8 cellular contexts compared by ENCODE assay signal in genomic region chr3:52001443-52001974, GRCh38. TPM values are rescaled to one million over a fixed set of nuclear protein-coding genes. Genes with fewer than 3 reads are reported as not detected.
A peak's percentile ranks its signal among the peaks of the same experiment; 100 is the strongest.
DNase-seq lines count a peak whose midpoint lies in the region; ATAC-seq, FAIRE-seq and TF ChIP-seq lines count a peak whose summit lies in the region.

No MANE protein-coding gene starts in this region.

- H2BK12ac ChIP-seq in H1 (ENCODE audit: low read depth, low read length) = no peak overlapping the region

- H2BK15ac ChIP-seq in H1 (ENCODE audit: low read length) = no peak overlapping the region

- no peak overlapping the region for H3K56ac ChIP-seq in H1 (replicated peaks; ENCODE audit: insufficient read length, low read depth, low read length)

- H3K9ac ChIP-seq in H1 (replicated peaks in 1 of 4; ENCODE audit: extremely low read depth in 1 of 4, low read depth in 3 of 4, low read length in 3 of 4) = no peak overlapping the region

- H3K4ac ChIP-seq in H1 (replicated peaks; ENCODE audit: insufficient read length, low read depth, low read length) = no peak overlapping the region

- 7% methylated on average over 17 of the region's 18 CpGs; no CpG with 5 or more reads in 1 of the 2 experiments for WGBS in H1 (ENCODE audit: extremely low coverage in 1 of 2, insufficient coverage in 1 of 2, insufficient read length in 1 of 2, insufficient replicate concordance in 2 of 2, low coverage in 1 of 2, low lambda C conversion rate in 2 of 2, missing lambda C conversion rate in 1 of 2), 2 experiments

- TF ChIP-seq CTCF in AG04449 (IDR thresholded peaks at IDR 0.05; ENCODE audit: insufficient read depth, low read length, missing control alignments) = peak; percentile 96
- peak in 2 of 3 experiments; percentile 99 to 100; a peak in 3 of 4 replicates for TF ChIP-seq CTCF in H1 (IDR thresholded peaks at IDR 0.05; ENCODE audit: control extremely low read depth in 1 of 3, insufficient read depth in 1 of 3, low read depth in 1 of 3, low read length in 3 of 3)

- H3K79me1 ChIP-seq in H1 (ENCODE audit: low read depth, low read length) = no peaks in the 10 kb centered on the region

- no peak overlapping the region for H2BK20ac ChIP-seq in H1 (ENCODE audit: low read length)

- H3K4me1 ChIP-seq in H1 (replicated peaks in 1 of 4; ENCODE audit: control insufficient read depth in 3 of 4, insufficient read depth in 4 of 4, low read length in 3 of 4) = peaks cover 11 to 46% (median 29%) of the 10 kb centered on the region in 4 experiments

- peaks cover 3% of the 10 kb centered on the region; the same call in 1 of the 2 replicates for H3K23me2 ChIP-seq in H1 (ENCODE audit: low read depth, low read length)

- CTCF ChIA-PET in AG04449 (lab: Yijun Ruan, JAX) = interaction anchor here (0.6 to 18.2 kb wide), 39 partner anchors 9 to 447 kb away, joined by 3 to 779 read pairs (median 5); partner anchors contain the start of genes ABHD14B, DUSP7, PARP3 and POC1A
- CTCF ChIA-PET in H1 (lab: Charles Lee; ENCODE audit: partially characterized antibody) = interaction anchor here (0.6 to 24.7 kb wide), 42 partner anchors 9 to 387 kb away, joined by 3 to 984 read pairs (median 6); partner anchors contain the start of genes ABHD14A, ABHD14B, ACY1 and DUSP7

- no peak for DNase-seq in AG04449 (ENCODE audit: low read depth, low spot score)
- peak; percentile 56 for DNase-seq in NCI-H82 treated with DMSO at 0.1 percent for 48 hours (lab: John Stamatoyannopoulos, UW; ENCODE audit: unreplicated experiment)
- peak; percentile 64 to 74 for DNase-seq in activated CD8-positive, alpha-beta memory T cell treated with anti-CD3 and anti-CD28 coated beads for 4 hours (ENCODE audit: low read depth in 2 of 2)
- peak; percentile 87 to 98 for DNase-seq in H1 (ENCODE audit: low read depth in 1 of 2, low spot score in 2 of 2)
- DNase-seq in myocyte (ENCODE audit: low read depth) = peak; percentile 59
- DNase-seq in stimulated activated CD8-positive, alpha-beta memory T cell treated with anti-CD3 and anti-CD28 coated beads, Interleukin-7, amount 100 ng/mL, for 24 hours (ENCODE audit: low read depth) = peak; percentile 70

- H4K8ac ChIP-seq in H1 (ENCODE audit: extremely low read depth, insufficient read depth, low read length) = no peak overlapping the region

- TF ChIP-seq POLR2A in H1 (IDR thresholded peaks at IDR 0.05; ENCODE audit: control extremely low read depth in 1 of 2, low read depth in 2 of 2, low read length in 2 of 2) = no peak

- peak; percentile 99 for TF ChIP-seq RAD21 in H1 (IDR thresholded peaks at IDR 0.05 in 1 of 2, conservative IDR thresholded peaks at IDR 0.05 in 1 of 2; ENCODE audit: low read depth in 2 of 2, low read length in 2 of 2)

- no peak overlapping the region for H4K91ac ChIP-seq in H1 (replicated peaks; ENCODE audit: insufficient read length, low read length)

- no peak overlapping the region for H3K27ac ChIP-seq in H1 (ENCODE audit: low read depth, low read length)

- no peak overlapping the region for H3K18ac ChIP-seq in H1 (ENCODE audit: extremely low read depth, low read length)

- H3K14ac ChIP-seq in H1 (ENCODE audit: insufficient read length) = no peak overlapping the region

- no peaks in the 10 kb centered on the region; a peak in 2 of 7 replicates for H3K27me3 ChIP-seq in H1 (replicated peaks in 1 of 4; ENCODE audit: control insufficient read depth in 3 of 4, extremely low read depth in 1 of 4, insufficient read depth in 3 of 4, low read length in 3 of 4)

- no peaks in the 10 kb centered on the region for H3K79me2 ChIP-seq in H1 (ENCODE audit: control insufficient read depth in 1 of 2, insufficient read depth in 2 of 2, low read length in 2 of 2)

- H3K36me3 ChIP-seq in H1 (ENCODE audit: control insufficient read depth in 2 of 4, insufficient read depth in 4 of 4, low read length in 3 of 4) = no peaks in the 10 kb centered on the region

- no peak overlapping the region for H3K4me3 ChIP-seq in AG04449 (ENCODE audit: low read depth, low read length)
- no peak overlapping the region for H3K4me3 ChIP-seq in H1 (ENCODE audit: extremely low read depth in 1 of 4, insufficient read depth in 2 of 4, low read depth in 3 of 4, low read length in 4 of 4)

- H2AFZ ChIP-seq in H1 (ENCODE audit: low read length) = no peak overlapping the region; the same call in 1 of the 2 replicates

- POLR2A ChIA-PET in AG04449 (lab: Yijun Ruan, JAX) = interaction anchor here (0.6 kb wide), 1 partner anchor 141 kb away, joined by 3 read pairs; no protein-coding TSS in a partner anchor
- POLR2A ChIA-PET in H1 (lab: Charles Lee; ENCODE audit: partially characterized antibody) = interaction anchor here (0.5 to 2.1 kb wide), 2 partner anchors 10 to 479 kb away, joined by 3 to 12 read pairs; no protein-coding TSS in a partner anchor

- no peaks in the 10 kb centered on the region for H4K20me1 ChIP-seq in H1 (replicated peaks in 1 of 2; ENCODE audit: control insufficient read depth in 1 of 2, insufficient read depth in 2 of 2, low read length in 2 of 2)

- no peak overlapping the region for H3K23ac ChIP-seq in H1 (ENCODE audit: insufficient read length)

- ATAC-seq in GM18867 (IDR thresholded peaks at IDR 0.05; ENCODE audit: unreplicated experiment) = peak; percentile 88
- peak; percentile 88 for ATAC-seq in HG03354 (IDR thresholded peaks at IDR 0.05; ENCODE audit: poor library complexity, severe bottlenecking, unreplicated experiment)

- no peak overlapping the region for H4K5ac ChIP-seq in H1 (ENCODE audit: insufficient read length, low read depth, low read length)

- no peak overlapping the region for H2AK5ac ChIP-seq in H1 (ENCODE audit: low read depth, low read length)

- H2BK120ac ChIP-seq in H1 (replicated peaks; ENCODE audit: low read depth, low read length) = no peak overlapping the region

- peak in 1 of 2 experiments; percentile 62; a peak in 1 of 3 replicates for TF ChIP-seq EP300 in H1 (IDR thresholded peaks at IDR 0.05; ENCODE audit: borderline replicate concordance in 1 of 2, low read depth in 2 of 2, low read length in 2 of 2)

- peak overlapping the region in 1 of 2 experiments; percentile 54; a peak in 1 of 4 replicates for H3K4me2 ChIP-seq in H1 (ENCODE audit: insufficient read depth in 1 of 2, low read depth in 2 of 2, low read length in 2 of 2)

- no peak overlapping the region for H2BK5ac ChIP-seq in H1 (ENCODE audit: low read depth, low read length)

- no peak for FAIRE-seq in H1 (lab: Jason Lieb, UNC)

- H3K9me3 ChIP-seq in H1 (ENCODE audit: insufficient read depth in 2 of 2, low read depth in 1 of 2, low read length in 1 of 2) = no peaks in the 10 kb centered on the region

RNA-seq across cellular contexts. Expression of gene RPL29, which starts 5.8 kb away (rescaled TPM):
- 1,467 and 1,476 TPM in 2 replicates for total RNA-seq in H1 (2021; fragmentation: NEBNext Ultra II Directional; extraction: Animal tissue kit (Norgen Biotek cat#: 25700))
- polyA plus RNA-seq in H1 (2011; rRNA removed) = 2,660 and 3,062 TPM in 2 replicates
- 3,021 TPM for polyA plus RNA-seq in H1 (2011; cell fraction: cytosol; rRNA removed)
- polyA plus RNA-seq in H1 (2011; cell fraction: nucleus; rRNA removed) = 1,988 TPM
- polyA plus RNA-seq in H1 (2012, experiment 1 of 2) = 2,347 to 2,838 TPM (median 2,522 TPM) in 4 replicates
- 3,643 TPM for polyA plus RNA-seq in H1 (2012, experiment 2 of 2)
- polyA plus RNA-seq in H1 (2013, experiment 1 of 2) = 2,053 TPM
- 1,963 TPM for polyA plus RNA-seq in H1 (2013, experiment 2 of 2)
- polyA minus RNA-seq in H1 (2011; rRNA and poly(A)+ RNA removed) = 1,098 and 1,191 TPM in 2 replicates
- 1,141 TPM for polyA minus RNA-seq in H1 (2011; cell fraction: cytosol; rRNA and poly(A)+ RNA removed)
- 716 TPM for polyA minus RNA-seq in H1 (2011; cell fraction: nucleus; rRNA and poly(A)+ RNA removed)
- total RNA-seq in myocyte = 1,456 and 1,610 TPM in 2 replicates
- polyA plus RNA-seq in myocyte (2012) = 1,322 TPM

RNA-seq across cellular contexts. Expression of gene ACY1, which starts 18.2 kb away (rescaled TPM):
- 45.5 and 48.3 TPM in 2 replicates for total RNA-seq in H1 (2021; fragmentation: NEBNext Ultra II Directional; extraction: Animal tissue kit (Norgen Biotek cat#: 25700))
- polyA plus RNA-seq in H1 (2011; rRNA removed) = 113 and 189 TPM in 2 replicates
- polyA plus RNA-seq in H1 (2011; cell fraction: cytosol; rRNA removed) = 84.0 TPM
- 135 TPM for polyA plus RNA-seq in H1 (2011; cell fraction: nucleus; rRNA removed)
- polyA plus RNA-seq in H1 (2012, experiment 1 of 2) = 34.5 to 75.6 TPM (median 65.5 TPM) in 4 replicates
- polyA plus RNA-seq in H1 (2012, experiment 2 of 2) = 75.0 TPM
- 33.1 TPM for polyA plus RNA-seq in H1 (2013, experiment 1 of 2)
- polyA plus RNA-seq in H1 (2013, experiment 2 of 2) = 31.7 TPM
- 58.7 and 82.2 TPM in 2 replicates for polyA minus RNA-seq in H1 (2011; rRNA and poly(A)+ RNA removed)
- polyA minus RNA-seq in H1 (2011; cell fraction: cytosol; rRNA and poly(A)+ RNA removed) = 40.8 TPM
- 47.3 TPM for polyA minus RNA-seq in H1 (2011; cell fraction: nucleus; rRNA and poly(A)+ RNA removed)
- 44.5 and 52.9 TPM in 2 replicates for total RNA-seq in myocyte
- 54.4 TPM for polyA plus RNA-seq in myocyte (2012)

RNA-seq across cellular contexts. Expression of gene ABHD14A, which starts 26.6 kb away (rescaled TPM):
- total RNA-seq in H1 (2021; fragmentation: NEBNext Ultra II Directional; extraction: Animal tissue kit (Norgen Biotek cat#: 25700)) = 1.8 and 4.6 TPM in 2 replicates
- polyA plus RNA-seq in H1 (2011; rRNA removed) = 9.8 and 12.4 TPM in 2 replicates
- 8.7 TPM for polyA plus RNA-seq in H1 (2011; cell fraction: cytosol; rRNA removed)
- 6.5 TPM for polyA plus RNA-seq in H1 (2011; cell fraction: nucleus; rRNA removed)
- polyA plus RNA-seq in H1 (2012, experiment 1 of 2) = 2.7 to 5.2 TPM (median 4.4 TPM) in 4 replicates
- polyA plus RNA-seq in H1 (2012, experiment 2 of 2) = 6.5 TPM
- polyA plus RNA-seq in H1 (2013, experiment 1 of 2) = 5.2 TPM
- polyA plus RNA-seq in H1 (2013, experiment 2 of 2) = 5.6 TPM
- 1.7 and 1.9 TPM in 2 replicates for polyA minus RNA-seq in H1 (2011; rRNA and poly(A)+ RNA removed)
- not detected for polyA minus RNA-seq in H1 (2011; cell fraction: cytosol; rRNA and poly(A)+ RNA removed)
- 1.6 TPM for polyA minus RNA-seq in H1 (2011; cell fraction: nucleus; rRNA and poly(A)+ RNA removed)
- 20.6 and 38.8 TPM in 2 replicates for total RNA-seq in myocyte
- polyA plus RNA-seq in myocyte (2012) = 18.7 TPM

RNA-seq across cellular contexts. Expression of gene ABHD14B, which starts 27.7 kb away (rescaled TPM):
- 5.8 and 6.1 TPM in 2 replicates for total RNA-seq in H1 (2021; fragmentation: NEBNext Ultra II Directional; extraction: Animal tissue kit (Norgen Biotek cat#: 25700))
- polyA plus RNA-seq in H1 (2011; rRNA removed) = 18.0 and 20.0 TPM in 2 replicates
- 19.8 TPM for polyA plus RNA-seq in H1 (2011; cell fraction: cytosol; rRNA removed)
- 29.6 TPM for polyA plus RNA-seq in H1 (2011; cell fraction: nucleus; rRNA removed)
- 6.0 to 11.2 TPM (median 9.3 TPM) in 4 replicates for polyA plus RNA-seq in H1 (2012, experiment 1 of 2)
- polyA plus RNA-seq in H1 (2012, experiment 2 of 2) = 8.3 TPM
- polyA plus RNA-seq in H1 (2013, experiment 1 of 2) = 4.5 TPM
- 4.5 TPM for polyA plus RNA-seq in H1 (2013, experiment 2 of 2)
- polyA minus RNA-seq in H1 (2011; rRNA and poly(A)+ RNA removed) = 11.7 and 13.7 TPM in 2 replicates
- 9.2 TPM for polyA minus RNA-seq in H1 (2011; cell fraction: cytosol; rRNA and poly(A)+ RNA removed)
- polyA minus RNA-seq in H1 (2011; cell fraction: nucleus; rRNA and poly(A)+ RNA removed) = 12.2 TPM
- total RNA-seq in myocyte = 31.6 and 32.5 TPM in 2 replicates
- polyA plus RNA-seq in myocyte (2012) = 55.8 TPM

RNA-seq across cellular contexts. Expression of gene PCBP4, which starts 34.3 kb away (rescaled TPM):
- total RNA-seq in H1 (2021; fragmentation: NEBNext Ultra II Directional; extraction: Animal tissue kit (Norgen Biotek cat#: 25700)) = 16.4 and 19.6 TPM in 2 replicates
- polyA plus RNA-seq in H1 (2011; rRNA removed) = 34.1 and 51.2 TPM in 2 replicates
- polyA plus RNA-seq in H1 (2011; cell fraction: cytosol; rRNA removed) = 41.2 TPM
- 89.0 TPM for polyA plus RNA-seq in H1 (2011; cell fraction: nucleus; rRNA removed)
- polyA plus RNA-seq in H1 (2012, experiment 1 of 2) = 15.1 to 28.4 TPM (median 24.5 TPM) in 4 replicates
- 20.6 TPM for polyA plus RNA-seq in H1 (2012, experiment 2 of 2)
- 12.3 TPM for polyA plus RNA-seq in H1 (2013, experiment 1 of 2)
- 12.9 TPM for polyA plus RNA-seq in H1 (2013, experiment 2 of 2)
- polyA minus RNA-seq in H1 (2011; rRNA and poly(A)+ RNA removed) = 12.4 and 14.2 TPM in 2 replicates
- 13.5 TPM for polyA minus RNA-seq in H1 (2011; cell fraction: cytosol; rRNA and poly(A)+ RNA removed)
- 15.1 TPM for polyA minus RNA-seq in H1 (2011; cell fraction: nucleus; rRNA and poly(A)+ RNA removed)
- 159 and 351 TPM in 2 replicates for total RNA-seq in myocyte
- polyA plus RNA-seq in myocyte (2012) = 126 TPM
